8 cellular contexts compared by ENCODE assay signal in the genomic region with DNA sequence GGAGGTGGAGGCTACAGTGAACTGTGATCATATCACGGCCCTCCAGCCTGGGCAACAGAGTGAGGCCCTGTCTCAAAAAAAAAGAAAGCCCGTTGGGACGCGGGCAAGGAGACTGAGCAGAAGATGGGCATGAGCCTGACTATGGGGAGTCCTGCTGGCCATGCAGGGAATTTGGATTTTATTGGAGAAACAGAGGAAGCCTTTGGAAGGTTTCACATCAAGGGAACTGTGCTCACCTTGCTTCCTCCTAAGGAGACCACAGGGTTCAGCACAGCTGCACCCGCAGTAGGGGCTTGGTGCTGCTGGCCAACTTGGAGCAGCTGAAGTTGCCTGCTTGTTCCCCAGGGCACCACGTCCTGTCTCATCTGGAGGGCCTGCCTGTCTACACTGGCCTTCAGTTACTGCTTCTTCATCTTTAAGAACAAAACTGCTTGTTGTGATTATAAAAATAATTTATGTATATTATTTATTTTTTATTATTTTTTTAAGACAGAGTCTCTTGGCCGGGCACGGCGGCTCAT. TPM values are rescaled to one million over a fixed set of nuclear protein-coding genes. Genes with fewer than 3 reads are reported as not detected.
DNase-seq lines count a peak whose midpoint lies in the region; ATAC-seq and TF ChIP-seq lines count a peak whose summit lies in the region.

No MANE protein-coding gene starts in this region.

- intact Hi-C loops in Calu3 (cut with micrococcal nuclease; ENCODE audit: unreplicated experiment): loop anchor here (10.0 kb wide), 1 partner anchor 125 kb away; the partner anchor contains the start of gene AMZ1

- H3K27me3 Mint-ChIP-seq in Calu3 (ENCODE audit: unreplicated experiment): no peaks in the 10 kb centered on the region

- H3K9me3 Mint-ChIP-seq in Calu3 (ENCODE audit: low read depth, unreplicated experiment): no peaks in the 10 kb centered on the region

- H3K4me3 ChIP-seq in coronary artery (peak overlapping the region; percentile 86), trophoblast cell (ENCODE audit: low read depth, low read length) (no peak overlapping the region), gastroesophageal sphincter (peak overlapping the region in 1 of 2 donors; percentile 99)

- H3K4me1 ChIP-seq in trophoblast cell (ENCODE audit: control insufficient read depth in 1 of 2, insufficient read depth in 2 of 2, low read length in 2 of 2) (peaks cover 0 to 5% of the 10 kb centered on the region in 2 experiments), gastroesophageal sphincter (peaks cover 0 to 44% (median 13%) of the 10 kb centered on the region in 3 donors)

- H2AK5ac ChIP-seq in trophoblast cell (ENCODE audit: low read length): no peak overlapping the region

- no peak overlapping the region for H4K12ac ChIP-seq in trophoblast cell (ENCODE audit: low read depth, low read length)

- peaks cover 66% of the 10 kb centered on the region for H3K36me3 Mint-ChIP-seq in Calu3 (ENCODE audit: insufficient read depth, unreplicated experiment)

- peaks cover 4% of the 10 kb centered on the region for H3K9me3 ChIP-seq in trophoblast cell (ENCODE audit: insufficient read depth, low read depth, low read length)
- H3K9me3 ChIP-seq in gastroesophageal sphincter: no peaks in the 10 kb centered on the region

- no peak overlapping the region for H2BK5ac ChIP-seq in trophoblast cell (ENCODE audit: low read depth, low read length, poor library complexity)

- no peak overlapping the region for H3K23ac ChIP-seq in trophoblast cell (ENCODE audit: low read length)

- H3K27ac Mint-ChIP-seq in Calu3 (ENCODE audit: unreplicated experiment): peak overlapping the region; percentile 90

- H4K8ac ChIP-seq in trophoblast cell (ENCODE audit: low read depth, low read length): no peak overlapping the region

- H3K4me1 Mint-ChIP-seq in Calu3 (ENCODE audit: low read depth, unreplicated experiment): peaks cover 55% of the 10 kb centered on the region

- no peak overlapping the region for H2AFZ ChIP-seq in trophoblast cell (ENCODE audit: insufficient read depth, low read length, poor library complexity)

- H3K79me2 ChIP-seq in trophoblast cell (ENCODE audit: control insufficient read depth, insufficient read depth, low read length, poor library complexity): peaks cover 7% of the 10 kb centered on the region

- DNase-seq in Calu3: peak; percentile 53
- DNase-seq in M059J (ENCODE audit: low read depth): peak; percentile 32
- DNase-seq in coronary artery (ENCODE audit: low spot score): no peak
- DNase-seq in trophoblast cell: peak in 1 of 2 donors; percentile 28
- DNase-seq in NCI-H345 (lab: John Stamatoyannopoulos, UW): no peak
- no peak for DNase-seq in HuH-7.5 (ENCODE audit: low spot score)
- no peak for DNase-seq in SKM-1 treated with dmso at 0.1 percent for 144 hours (lab: John Stamatoyannopoulos, UW; ENCODE audit: unreplicated experiment)

- TF ChIP-seq POLR2A in gastroesophageal sphincter (IDR thresholded peaks at IDR 0.05): no peak

- ATAC-seq in gastroesophageal sphincter: no peak

- H3K36me3 ChIP-seq in trophoblast cell (ENCODE audit: control insufficient read depth in 1 of 2, insufficient read depth in 2 of 2, low read length in 2 of 2) (peaks cover 5% of the 10 kb centered on the region in 2 experiments), gastroesophageal sphincter (no peaks in the 10 kb centered on the region)

- no peak overlapping the region for H2BK12ac ChIP-seq in trophoblast cell (ENCODE audit: low read length)

- H3K27ac ChIP-seq in coronary artery (no peak overlapping the region), trophoblast cell (ENCODE audit: low read depth, low read length) (no peak overlapping the region), gastroesophageal sphincter (no peak overlapping the region)

- TF ChIP-seq CTCF in Calu3 (IDR thresholded peaks at IDR 0.05; ENCODE audit: unreplicated experiment): peak; percentile 44
- no peak for TF ChIP-seq CTCF in coronary artery (IDR thresholded peaks at IDR 0.05)
- TF ChIP-seq CTCF in gastroesophageal sphincter (IDR thresholded peaks at IDR 0.05): no peak

- no peak overlapping the region for H4K91ac ChIP-seq in trophoblast cell (ENCODE audit: low read depth, low read length)

- H3K18ac ChIP-seq in trophoblast cell (ENCODE audit: low read length): peak overlapping the region; percentile 10

- H2BK120ac ChIP-seq in trophoblast cell (ENCODE audit: insufficient read depth, low read length, poor library complexity): no peak overlapping the region

- BruUV-seq in Calu3 (replicated peaks; lab: Mats Ljungman, UMichigan): no TSS peak

- WGBS in trophoblast cell (ENCODE audit: extremely low coverage, insufficient coverage, insufficient read length): no CpG with 5 or more reads among the region's 9 CpGs
- WGBS in gastroesophageal sphincter (ENCODE audit: low coverage in 1 of 2), 2 donors: 70 to 77% methylated on average over 8 to 9 of the region's 9 CpGs

- H3K4ac ChIP-seq in trophoblast cell (ENCODE audit: low read depth, low read length): no peak overlapping the region

- H3K27me3 ChIP-seq in trophoblast cell (ENCODE audit: insufficient read depth, low read length) (no peaks in the 10 kb centered on the region), gastroesophageal sphincter (no peaks in the 10 kb centered on the region)

- TF ChIP-seq EP300 in gastroesophageal sphincter (IDR thresholded peaks at IDR 0.05): no peak

- no peak overlapping the region for H3K4me2 ChIP-seq in trophoblast cell (ENCODE audit: low read length)

- CTCF ChIA-PET in Calu3 (lab: Charles Lee): interaction anchor here (0.7 to 3.7 kb wide), 3 partner anchors 12 to 64 kb away, joined by 5 to 32 read pairs (median 8); no protein-coding TSS in a partner anchor

- H3K14ac ChIP-seq in trophoblast cell (ENCODE audit: low read length): no peak overlapping the region

- H3K4me3 Mint-ChIP-seq in Calu3 (ENCODE audit: low read depth, unreplicated experiment): peak overlapping the region; percentile 91

- no peak overlapping the region for H3K9ac ChIP-seq in trophoblast cell (ENCODE audit: low read length)

- peaks cover 14% of the 10 kb centered on the region for H3K79me1 ChIP-seq in trophoblast cell (ENCODE audit: low read length)

RNA-seq across cellular contexts. Expression of gene IQCE, which starts 1.5 kb away (rescaled TPM):
- 94.8 and 96.4 TPM in 2 replicates for total RNA-seq in Calu3 (2022)
- total RNA-seq in M059J (2014; rRNA removed; shearing (Covaris generic)): 7.9 and 11.2 TPM in 2 replicates
- polyA plus RNA-seq in trophoblast cell (2013): 6.3 and 6.5 TPM in 2 replicates
- total RNA-seq in gastroesophageal sphincter: 10 to 100 TPM in 3 of 4 donors, 1 to 10 TPM in 1; 9.7 to 23.5 (median 15.6) TPM

RNA-seq across cellular contexts. Expression of gene BRAT1, which starts 4.9 kb away (rescaled TPM):
- total RNA-seq in Calu3 (2022) (56.2 and 59.6 TPM in 2 replicates), gastroesophageal sphincter (10 to 100 TPM; 19.9 to 36.0 (median 32.4) TPM)
- total RNA-seq in M059J (2014; rRNA removed; shearing (Covaris generic)): 18.8 and 39.0 TPM in 2 replicates
- polyA plus RNA-seq in trophoblast cell (2013): 15.5 and 16.6 TPM in 2 replicates

RNA-seq across cellular contexts. Expression of gene LFNG, which starts 40.7 kb away (rescaled TPM):
- total RNA-seq in Calu3 (2022) (46.8 and 59.1 TPM in 2 replicates), gastroesophageal sphincter (1 to 10 TPM; 4.4 to 9.8 (median 8.4) TPM)
- total RNA-seq in M059J (2014; rRNA removed; shearing (Covaris generic)): 4.9 and 11.9 TPM in 2 replicates
- polyA plus RNA-seq in trophoblast cell (2013): 4.9 and 5.3 TPM in 2 replicates

Comparison
In these comparisons a context has a peak if more than half of its experiments do, and no peak if none do; other contexts are left out.
1. DNase-seq: peak in Calu3 (single experiment) and M059J (single experiment); none in coronary artery (single experiment), NCI-H345 (single experiment), HuH-7.5 (single experiment) and SKM-1 treated with dmso at 0.1 percent for 144 hours (single experiment).